In genomic region chr5:41878598-41879305, GRCh38 we compare ENCODE assay signal across 15 cellular contexts.
DNase-seq lines count a peak whose midpoint lies in the region; ATAC-seq lines count a peak whose summit lies in the region.
"Had no signal": no experiment of that assay in that cellular context is flagged by ENCODE, and none has a peak within 500 bp of the region (broad histone marks: within the 10 kb centered on the region; RNA-seq: fewer than 3 reads in every experiment).

No MANE protein-coding gene starts in this region.

- ATAC-seq in HG02678 (IDR thresholded peaks at IDR 0.05; ENCODE audit: unreplicated experiment): peak; percentile 77
- ATAC-seq in HG03432 (IDR thresholded peaks at IDR 0.05; ENCODE audit: unreplicated experiment): peak; percentile 65
- no peak for ATAC-seq in HG03025 (IDR thresholded peaks at IDR 0.05; ENCODE audit: low FRiP score, unreplicated experiment)
- ATAC-seq in HG02870 (IDR thresholded peaks at IDR 0.05; ENCODE audit: unreplicated experiment): no peak
- ATAC-seq: left ventricle myocardium superior had no signal

- DNase-seq in DMS53 (lab: John Stamatoyannopoulos, UW) (peak; percentile 21), DMS53 treated with DMSO at 0.1 percent for 48 hours (lab: John Stamatoyannopoulos, UW; ENCODE audit: unreplicated experiment) (no peak), GM03348 (ENCODE audit: low spot score) (no peak), NCI-H2107 treated with DMSO at 0.1 percent for 48 hours (lab: John Stamatoyannopoulos, UW; ENCODE audit: unreplicated experiment) (no peak)
- DNase-seq: activated effector memory CD4-positive, alpha-beta T cell treated with Interleukin-2 at 50 U/mL for 16 hours; amniotic stem cell; foreskin melanocyte; left ventricle myocardium superior; NCI-H2107; RPMI8226; small intestine had no signal

Comparison
In these comparisons a context has a peak if more than half of its experiments do, and no peak if none do; other contexts are left out.
1. ATAC-seq: peak in HG02678 (single experiment) and HG03432 (single experiment); none in HG03025 (single experiment) and HG02870 (single experiment).